8 cellular contexts compared by ENCODE assay signal in the genomic region with DNA sequence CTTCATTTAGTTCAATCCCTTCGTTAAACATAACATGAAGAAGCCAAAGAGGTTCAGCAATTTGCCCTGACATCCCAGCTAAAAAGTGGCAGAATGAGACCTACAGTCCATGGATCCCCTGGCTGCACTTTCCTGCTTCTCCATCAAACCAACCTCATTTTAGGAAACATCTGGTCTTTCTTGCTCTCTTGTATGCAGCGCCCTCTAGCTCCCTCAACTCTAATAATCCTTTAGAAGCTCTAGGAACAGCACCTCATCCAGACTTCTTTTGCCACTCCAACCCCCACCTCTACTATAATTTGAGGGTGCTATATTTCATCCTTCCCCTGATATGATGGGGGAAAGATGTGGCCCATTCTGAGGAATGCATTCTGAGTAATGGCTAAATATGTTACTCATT. TPM values are rescaled to one million over a fixed set of nuclear protein-coding genes. Genes with fewer than 3 reads are reported as not detected.
DNase-seq lines count a peak whose midpoint lies in the region; ATAC-seq and TF ChIP-seq lines count a peak whose summit lies in the region.

No MANE protein-coding gene starts in this region.

- H3K36me3 ChIP-seq in right atrium auricular region (no peaks in the 10 kb centered on the region), thoracic aorta (no peaks in the 10 kb centered on the region)

- TF ChIP-seq CTCF in AG04450 (IDR thresholded peaks at IDR 0.05; ENCODE audit: low read depth, low read length) (peak; percentile 73), LNCAP (IDR thresholded peaks at IDR 0.05) (peak; percentile 59), WI38 (IDR thresholded peaks at IDR 0.05; ENCODE audit: low read depth, low read length) (peak; percentile 58), right atrium auricular region (IDR thresholded peaks at IDR 0.05) (peak; percentile 40 to 68), thoracic aorta (IDR thresholded peaks at IDR 0.05) (peak; percentile 21)

- H3K27ac ChIP-seq in AG04450 (ENCODE audit: low read depth, low read length) (no peak overlapping the region), right atrium auricular region (no peak overlapping the region), thoracic aorta (no peak overlapping the region)

- no peak for ATAC-seq in thoracic aorta (ENCODE audit: insufficient number of reproducible peaks, low FRiP score, low read depth)
- ATAC-seq in GM19328 (IDR thresholded peaks at IDR 0.05; ENCODE audit: unreplicated experiment) = no peak
- no peak for ATAC-seq in HG03442 (IDR thresholded peaks at IDR 0.05; ENCODE audit: unreplicated experiment)

- no peaks in the 10 kb centered on the region for H3K9me3 ChIP-seq in AG04450 (ENCODE audit: control insufficient read depth, insufficient read depth, low read length)
- H3K9me3 ChIP-seq in right atrium auricular region = no peaks in the 10 kb centered on the region
- H3K9me3 ChIP-seq in thoracic aorta = no peaks in the 10 kb centered on the region

- H3K4me1 ChIP-seq in right atrium auricular region = peaks cover 0 to 17% of the 10 kb centered on the region in 2 donors
- peaks cover 13 to 15% of the 10 kb centered on the region in 2 donors for H3K4me1 ChIP-seq in thoracic aorta (ENCODE audit: control insufficient read depth in 1 of 2, low read depth in 2 of 2)

- H3K4me3 ChIP-seq in AG04450 (ENCODE audit: low read depth, low read length) (no peak overlapping the region), WI38 (ENCODE audit: low read depth, low read length) (no peak overlapping the region), right atrium auricular region (no peak overlapping the region), thoracic aorta (no peak overlapping the region)

- POLR2A ChIA-PET in AG04450 (lab: Yijun Ruan, JAX) = interaction anchor here (0.6 kb wide), 1 partner anchor 20 kb away, joined by 4 read pairs; no protein-coding TSS in a partner anchor

- no peaks in the 10 kb centered on the region for H3K27me3 ChIP-seq in AG04450 (ENCODE audit: control insufficient read depth, insufficient read depth, low read length)
- H3K27me3 ChIP-seq in right atrium auricular region = no peaks in the 10 kb centered on the region
- no peaks in the 10 kb centered on the region for H3K27me3 ChIP-seq in thoracic aorta (replicated peaks; ENCODE audit: insufficient read depth)

- CTCF ChIA-PET in AG04450 (lab: Charles Lee) = interaction anchor here (0.5 to 4.9 kb wide), 40 partner anchors 8 to 1172 kb away, joined by 3 to 64 read pairs (median 6); a partner anchor contains a TSS

- DNase-seq in AG04450 (ENCODE audit: low read depth, low spot score) (peak; percentile 24), ELR (ENCODE audit: low read depth) (peak; percentile 77), right atrium auricular region (ENCODE audit: low spot score) (no peak), thoracic aorta (ENCODE audit: low spot score) (no peak)

RNA-seq across cellular contexts. Expression of a gene that starts 7.4 kb away (rescaled TPM):
- 0.55 and 1.1 TPM in 2 replicates for polyA plus RNA-seq in AG04450 (2011; rRNA removed)
- 2.6 and 5.2 TPM in 2 replicates for polyA minus RNA-seq in AG04450 (2011; rRNA and poly(A)+ RNA removed)
- 1 to 10 TPM in 1 of 2 donors, under 1 TPM in 1; 0.30 to 1.6 TPM for total RNA-seq in right atrium auricular region
- 1 to 10 TPM; 4.7 to 5.3 TPM for total RNA-seq in thoracic aorta

RNA-seq across cellular contexts. Expression of a gene that starts 51.0 kb away (rescaled TPM):
- polyA plus RNA-seq in AG04450 (2011; rRNA removed) = 38.8 and 47.9 TPM in 2 replicates
- 29.7 and 40.1 TPM in 2 replicates for polyA minus RNA-seq in AG04450 (2011; rRNA and poly(A)+ RNA removed)
- total RNA-seq in right atrium auricular region (10 to 100 TPM; 50.5 to 52.4 TPM), thoracic aorta (10 to 100 TPM; 45.8 to 58.8 TPM)

RNA-seq across cellular contexts. Expression of a gene that starts 54.2 kb away (rescaled TPM):
- 11.5 and 12.3 TPM in 2 replicates for polyA plus RNA-seq in AG04450 (2011; rRNA removed)
- 9.5 and 12.3 TPM in 2 replicates for polyA minus RNA-seq in AG04450 (2011; rRNA and poly(A)+ RNA removed)
- total RNA-seq in right atrium auricular region (1 to 10 TPM; 2.8 to 5.5 TPM), thoracic aorta (10 to 100 TPM; 14.8 to 17.1 TPM)

Comparison
In these comparisons a context has a peak if more than half of its experiments do, and no peak if none do; other contexts are left out.
1. DNase-seq: peak in AG04450 (single experiment) and ELR (single experiment); none in right atrium auricular region (single experiment) and thoracic aorta (single experiment).
2. CTCF ChIP-seq: peak in every context shown above with its lines; median percentile 73 in AG04450; 59 in LNCAP; 58 in WI38; 54 in right atrium auricular region; 21 in thoracic aorta.